In the genomic region with DNA sequence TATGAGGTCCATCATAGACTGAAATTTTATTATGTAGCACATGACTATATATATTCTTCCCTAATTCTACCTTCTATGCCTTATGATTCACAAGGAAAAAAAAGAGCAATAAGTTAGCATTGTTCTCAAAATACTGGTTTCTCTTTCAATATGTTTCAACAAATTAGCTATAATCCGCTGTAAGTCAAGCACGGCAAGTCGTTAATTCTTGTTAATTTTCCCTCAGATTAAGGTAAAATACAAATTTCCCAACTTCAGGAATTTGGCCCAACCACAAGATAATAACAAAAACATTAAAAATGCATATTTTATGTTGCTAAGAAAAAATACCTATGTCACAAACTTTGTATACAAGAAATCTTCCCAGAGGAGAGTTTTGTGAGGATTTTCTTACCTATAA, we compare ENCODE assay signal across 34 cellular contexts.
"Had no signal": no experiment of that assay in that cellular context is flagged by ENCODE, and none has a peak within 500 bp of the region (broad histone marks: within the 10 kb centered on the region; RNA-seq: fewer than 3 reads in every experiment).

No MANE protein-coding gene starts in this region.

- H3K36me3 ChIP-seq: MG63 had no signal

- H3K4me3 ChIP-seq: MG63 had no signal

- H3K27me3 ChIP-seq: MG63 had no signal

- H3K9me3 ChIP-seq: MG63 had no signal

- DNase-seq: Karpas-422, Kasumi-1, MG63, MM.1S, MV-4-11, NCI-H1048, NCI-H1092, NCI-H1092 treated with DMSO at 0.1 percent for 48 hours, NCI-H1105, NCI-H1105 treated with DMSO at 0.1 percent for 48 hours, NCI-H1417, NCI-H1417 treated with DMSO at 0.1 percent for 48 hours, NCI-H1436, NCI-H1436 treated with DMSO at 0.1 percent for 48 hours, NCI-H146, NCI-H1694, NCI-H1694 treated with DMSO at 0.1 percent for 48 hours, NCI-H187, NCI-H187 treated with DMSO at 0.1 percent for 48 hours, NCI-H1930, NCI-H2029, NCI-H2029 treated with DMSO at 0.1 percent for 48 hours, NCI-H2081, NCI-H2081 treated with DMSO at 0.1 percent for 48 hours, NCI-H2107, NCI-H2171, NCI-H2171 treated with DMSO at 0.1 percent for 48 hours, NCI-H2227 treated with DMSO at 0.1 percent for 48 hours, NCI-H226, NCI-H345, NCI-H446, NCI-H446 treated with DMSO at 0.1 percent for 48 hours, NCI-H510A, NCI-H510A treated with DMSO at 0.1 percent for 48 hours had no signal
